In genomic region chr10:96061232-96061631, GRCh38 we compare ENCODE assay signal across 31 cellular contexts.
"Had no signal": no experiment of that assay in that cellular context is flagged by ENCODE, and none has a peak within 500 bp of the region (broad histone marks: within the 10 kb centered on the region; RNA-seq: fewer than 3 reads in every experiment).

No MANE protein-coding gene starts in this region.

- H3K4me1 ChIP-seq: adrenal gland, body of pancreas, breast epithelium had no signal

- H3K9me3 ChIP-seq: adrenal gland, body of pancreas, breast epithelium had no signal

- DNase-seq: activated B cell treated with CpG ODN at 0.5 μM for 24 hours; activated CD4-positive, alpha-beta memory T cell treated with anti-CD3 and anti-CD28 coated beads for 36 hours; activated CD4-positive, alpha-beta T cell treated with anti-CD3 and anti-CD28 coated beads for 4 hours; activated CD4-positive, alpha-beta T cell treated with anti-CD3 and anti-CD28 coated beads, Interleukin-2, amount 10 ng/mL, durations not matched to agents 24 days and 14 days; activated CD4-positive, alpha-beta T cell treated with anti-CD3 and anti-CD28 coated beads, Interleukin-2, amount 50 U/mL, for 1 hour; activated CD4-positive, alpha-beta T cell treated with anti-CD3 and anti-CD28 coated beads, Interleukin-2, amount 50 U/mL, for 4 hours; activated CD4-positive, CD25-positive, alpha-beta regulatory T cell treated with anti-CD3 and anti-CD28 coated beads, Interleukin-2, amount 50 U/mL, for 72 hours; activated CD8-positive, alpha-beta memory T cell treated with anti-CD3 and anti-CD28 coated beads, Interleukin-2, amount 50 U/mL, for 4 hours; activated CD8-positive, alpha-beta T cell treated with anti-CD3 and anti-CD28 coated beads for 36 hours; activated effector memory CD4-positive, alpha-beta T cell treated with anti-CD3 and anti-CD28 coated beads, Interleukin-2, amount 50 U/mL, for 16 hours; activated gamma-delta T cell treated with Interleukin-2 at 50 U/mL for 16 hours; activated naive CD4-positive, alpha-beta T cell; activated naive CD4-positive, alpha-beta T cell treated with anti-CD3 and anti-CD28 coated beads for 36 hours; activated naive CD4-positive, alpha-beta T cell treated with anti-CD3 and anti-CD28 coated beads, Interleukin-2, amount 50 U/mL, for 16 hours; activated naive CD8-positive, alpha-beta T cell treated with anti-CD3 and anti-CD28 coated beads for 36 hours; activated T-cell treated with anti-CD3 and anti-CD28 coated beads for 4 hours; activated T-cell treated with anti-CD3 and anti-CD28 coated beads, Interleukin-2, amount 50 U/mL, for 1 hour; activated T-cell treated with anti-CD3 and anti-CD28 coated beads, Interleukin-2, amount 50 U/mL, for 4 hours; activated T-cell treated with anti-CD3 and anti-CD28 coated beads, Interleukin-2, amount 50 U/mL, for 72 hours; adrenal gland; amniotic stem cell; aorta; body of pancreas; brain microvascular endothelial cell; central memory CD4-positive, alpha-beta T cell; T-helper 2 cell; T-helper 9 cell had no signal

- H3K36me3 ChIP-seq: breast epithelium had no signal

- H3K27ac ChIP-seq: adrenal gland, body of pancreas, brain microvascular endothelial cell, breast epithelium, VCaP had no signal

- ATAC-seq: activated CD8-positive, alpha-beta T cell treated with anti-CD3 and anti-CD28 coated beads for 36 hours; activated naive CD4-positive, alpha-beta T cell treated with anti-CD3 and anti-CD28 coated beads, Interleukin-2, amount 50 U/mL, for 72 hours; activated T-cell treated with anti-CD3 and anti-CD28 coated beads, Interleukin-2, amount 50 U/mL, for 4 hours; activated T-cell treated with anti-CD3 and anti-CD28 coated beads, Interleukin-2, amount 50 U/mL, for 72 hours; activated T-helper 17 cell treated with anti-CD3 and anti-CD28 coated beads, Interleukin-2, amount 50 U/mL, for 72 hours; body of pancreas had no signal

- H3K27me3 ChIP-seq: adrenal gland, body of pancreas, brain microvascular endothelial cell, breast epithelium had no signal

- H3K4me3 ChIP-seq: adrenal gland, body of pancreas, breast epithelium had no signal
